8 cellular contexts compared by ENCODE assay signal in the genomic region with DNA sequence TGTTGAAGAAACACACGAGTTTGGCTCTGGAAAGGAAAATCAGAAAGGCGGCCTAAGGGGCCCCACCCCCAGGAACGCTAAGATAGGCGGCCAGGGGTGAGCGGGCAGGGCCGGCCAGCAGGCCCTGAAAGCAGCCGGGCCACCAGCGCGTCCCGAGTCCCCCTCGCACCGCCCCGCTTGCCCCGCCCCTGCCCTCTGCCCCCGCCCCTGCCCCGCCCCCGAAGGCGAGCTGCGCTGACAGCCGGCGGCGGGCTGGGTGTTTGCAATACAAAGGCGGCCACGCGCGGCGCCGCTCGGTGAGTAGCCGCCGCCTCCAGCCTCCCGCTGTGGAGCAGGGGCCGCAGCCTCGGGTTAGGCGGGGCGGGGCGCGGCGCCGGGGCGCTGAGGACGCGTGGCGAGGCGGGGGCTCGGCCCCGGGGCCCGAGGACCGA. TPM values are rescaled to one million over a fixed set of nuclear protein-coding genes. Genes with fewer than 3 reads are reported as not detected.
A peak's percentile ranks its signal among the peaks of the same experiment; 100 is the strongest.
DNase-seq lines count a peak whose midpoint lies in the region; ATAC-seq and TF ChIP-seq lines count a peak whose summit lies in the region.

A gene with protein sequence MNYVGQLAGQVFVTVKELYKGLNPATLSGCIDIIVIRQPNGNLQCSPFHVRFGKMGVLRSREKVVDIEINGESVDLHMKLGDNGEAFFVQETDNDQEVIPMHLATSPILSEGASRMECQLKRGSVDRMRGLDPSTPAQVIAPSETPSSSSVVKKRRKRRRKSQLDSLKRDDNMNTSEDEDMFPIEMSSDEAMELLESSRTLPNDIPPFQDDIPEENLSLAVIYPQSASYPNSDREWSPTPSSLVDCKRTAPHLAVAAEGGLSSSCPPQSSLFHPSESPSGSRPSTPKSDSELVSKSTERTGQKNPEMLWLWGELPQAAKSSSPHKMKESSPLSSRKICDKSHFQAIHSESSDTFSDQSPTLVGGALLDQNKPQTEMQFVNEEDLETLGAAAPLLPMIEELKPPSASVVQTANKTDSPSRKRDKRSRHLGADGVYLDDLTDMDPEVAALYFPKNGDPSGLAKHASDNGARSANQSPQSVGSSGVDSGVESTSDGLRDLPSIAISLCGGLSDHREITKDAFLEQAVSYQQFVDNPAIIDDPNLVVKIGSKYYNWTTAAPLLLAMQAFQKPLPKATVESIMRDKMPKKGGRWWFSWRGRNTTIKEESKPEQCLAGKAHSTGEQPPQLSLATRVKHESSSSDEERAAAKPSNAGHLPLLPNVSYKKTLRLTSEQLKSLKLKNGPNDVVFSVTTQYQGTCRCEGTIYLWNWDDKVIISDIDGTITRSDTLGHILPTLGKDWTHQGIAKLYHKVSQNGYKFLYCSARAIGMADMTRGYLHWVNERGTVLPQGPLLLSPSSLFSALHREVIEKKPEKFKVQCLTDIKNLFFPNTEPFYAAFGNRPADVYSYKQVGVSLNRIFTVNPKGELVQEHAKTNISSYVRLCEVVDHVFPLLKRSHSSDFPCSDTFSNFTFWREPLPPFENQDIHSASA (plus strand): TSS at position 257 of the 431 bp plus-strand sequence. CDS start 18,910 bp downstream, outside the sequence.

- H3K27me3 Mint-ChIP-seq in activated CD4-positive, alpha-beta T cell treated with anti-CD3 and anti-CD28 coated beads, Interleukin-2, amount 10 ng/mL, durations not matched to agents 7 days and 5 days, result no peaks in the 10 kb centered on the region

- peaks cover 73% of the 10 kb centered on the region for H3K4me1 Mint-ChIP-seq in activated CD4-positive, alpha-beta T cell treated with anti-CD3 and anti-CD28 coated beads, Interleukin-2, amount 10 ng/mL, durations not matched to agents 7 days and 5 days

- POLR2A ChIA-PET in activated CD4-positive, alpha-beta T cell treated with anti-CD3 and anti-CD28 coated beads, Interleukin-2, amount 10 ng/mL, durations not matched to agents 7 days and 5 days (lab: Charles Lee), result no interaction called here

- H3K36me3 Mint-ChIP-seq in activated CD4-positive, alpha-beta T cell treated with anti-CD3 and anti-CD28 coated beads, Interleukin-2, amount 10 ng/mL, durations not matched to agents 7 days and 5 days (ENCODE audit: low read depth), result peaks cover 2% of the 10 kb centered on the region

- H3K4me3 Mint-ChIP-seq in activated CD4-positive, alpha-beta T cell treated with anti-CD3 and anti-CD28 coated beads, Interleukin-2, amount 10 ng/mL, durations not matched to agents 7 days and 5 days, result peak within 1 kb of the TSS; percentile 87

- H3K27ac Mint-ChIP-seq in activated CD4-positive, alpha-beta T cell treated with anti-CD3 and anti-CD28 coated beads, Interleukin-2, amount 10 ng/mL, durations not matched to agents 7 days and 5 days, result peak within 1 kb of the TSS; percentile 86

- DNase-seq in AML-193 (lab: John Stamatoyannopoulos, UW), result peak; percentile 60 to 63
- peak; percentile 30 to 94 for DNase-seq in NCI-H526 (lab: John Stamatoyannopoulos, UW)
- peak; percentile 85 for DNase-seq in activated CD4-positive, alpha-beta T cell treated with anti-CD3 and anti-CD28 coated beads, Interleukin-2, amount 10 ng/mL, durations not matched to agents 7 days and 5 days
- DNase-seq in coronary artery (ENCODE audit: low spot score), result peak; percentile 94
- peak; percentile 96 for DNase-seq in left kidney (ENCODE audit: low read depth, low spot score)
- peak; percentile 86 for DNase-seq in stimulated activated CD4-positive, alpha-beta T cell treated with anti-CD3 and anti-CD28 coated beads, Interleukin-1b, Interleukin-23, amount 100 ng/mL, for 48 hours

- ATAC-seq in GM19023 (IDR thresholded peaks at IDR 0.05; ENCODE audit: unreplicated experiment), result peak; percentile 62
- ATAC-seq in HG03196 (IDR thresholded peaks at IDR 0.05; ENCODE audit: unreplicated experiment), result peak; percentile 39

- H3K9me3 Mint-ChIP-seq in activated CD4-positive, alpha-beta T cell treated with anti-CD3 and anti-CD28 coated beads, Interleukin-2, amount 10 ng/mL, durations not matched to agents 7 days and 5 days, result no peaks in the 10 kb centered on the region

- peak; percentile 23 for TF ChIP-seq CTCF in coronary artery (IDR thresholded peaks at IDR 0.05)

- CTCF ChIA-PET in activated CD4-positive, alpha-beta T cell treated with anti-CD3 and anti-CD28 coated beads, Interleukin-2, amount 10 ng/mL, durations not matched to agents 7 days and 5 days (lab: Charles Lee), result interaction anchor here (0.7 to 3.0 kb wide), 9 partner anchors 8 to 1209 kb away, joined by 3 to 13 read pairs (median 5); a partner anchor contains a TSS

- peak within 1 kb of the TSS; percentile 87 to 93 for H3K27ac ChIP-seq in coronary artery

- H3K4me3 ChIP-seq in coronary artery, result peak within 1 kb of the TSS; percentile 83

RNA-seq across cellular contexts. Expression of the gene that starts here (rescaled TPM):
- 10 to 100 TPM; 58.9 to 62.2 TPM for total RNA-seq in activated CD4-positive, alpha-beta T cell treated with anti-CD3 and anti-CD28 coated beads, Interleukin-2, amount 10 ng/mL, durations not matched to agents 7 days and 5 days

Comparison
In these comparisons a context has a peak if more than half of its experiments do, and no peak if none do; other contexts are left out.
1. Peak in every context shown above with its lines: DNase-seq, ATAC-seq, H3K4me3 ChIP-seq and H3K27ac ChIP-seq.